29 cellular contexts compared by ENCODE assay signal in genomic region chr18:12290086-12290485, GRCh38. TPM values are rescaled to one million over a fixed set of nuclear protein-coding genes. Genes with fewer than 3 reads are reported as not detected.
"Had no signal": no experiment of that assay in that cellular context is flagged by ENCODE, and none has a peak within 500 bp of the region (broad histone marks: within the 10 kb centered on the region; RNA-seq: fewer than 3 reads in every experiment).

No MANE protein-coding gene starts in this region.

- H2AFZ ChIP-seq: parathyroid adenoma had no signal

- H3K9me3 Mint-ChIP-seq: activated naive CD4-positive, alpha-beta T cell treated with anti-CD3 and anti-CD28 coated beads for 36 hours; activated naive CD8-positive, alpha-beta T cell treated with anti-CD3 and anti-CD28 coated beads for 36 hours; activated T-helper 1 cell treated with anti-CD3 and anti-CD28 coated beads, Interleukin-12 subunit alpha, Interleukin-12 subunit beta, Interleukin-2, Interleukin-4 antibody, amounts not matched to agents 30 ng/mL and 10 ng/mL and 1 ng/mL, durations not matched to agents 14 hours and 24 hours and 36 hours; brain; stimulated activated naive CD8-positive, alpha-beta T cell treated with anti-CD3 and anti-CD28 coated beads, Interleukin-15, Interleukin-2, amounts not matched to agents 100 ng/mL and 50 ng/mL, for 24 hours had no signal

- H3K27ac ChIP-seq: ascending aorta, cardiac muscle cell, foreskin keratinocyte, heart right ventricle, left ventricle myocardium inferior, parathyroid adenoma, psoas muscle, thyroid gland, upper lobe of left lung had no signal

- H3K9ac ChIP-seq: parathyroid adenoma had no signal

- ATAC-seq: esophagus mucosa; foreskin keratinocyte; naive thymus-derived CD4-positive, alpha-beta T cell; psoas muscle had no signal

- H3K36me3 ChIP-seq: ascending aorta, cardiac muscle cell, heart right ventricle, left ventricle myocardium inferior, thyroid gland, upper lobe of left lung had no signal

- H3K9me3 ChIP-seq: ascending aorta, heart right ventricle, left ventricle myocardium inferior, psoas muscle, thyroid gland, upper lobe of left lung had no signal

- H3K4me3 ChIP-seq: ascending aorta, cardiac muscle cell, heart right ventricle, left ventricle myocardium inferior, lung, psoas muscle, thyroid gland, upper lobe of left lung had no signal

- DNase-seq: activated CD4-positive, alpha-beta T cell treated with anti-CD3 and anti-CD28 coated beads for 4 hours; activated CD4-positive, alpha-beta T cell treated with anti-CD3 and anti-CD28 coated beads, Interleukin-2, amount 50 U/mL, for 4 hours; activated CD4-positive, CD25-positive, alpha-beta regulatory T cell; activated effector memory CD4-positive, alpha-beta T cell treated with anti-CD3 and anti-CD28 coated beads, Interleukin-2, amount 50 U/mL, for 16 hours; activated naive CD4-positive, alpha-beta T cell treated with anti-CD3 and anti-CD28 coated beads for 36 hours; activated naive CD8-positive, alpha-beta T cell treated with anti-CD3 and anti-CD28 coated beads for 36 hours; cerebellar nuclear complex; cortex of kidney; foreskin keratinocyte; heart right ventricle; left ventricle myocardium inferior; naive thymus-derived CD4-positive, alpha-beta T cell; nucleus accumbens; psoas muscle; stimulated activated CD4-positive, alpha-beta T cell treated with anti-CD3 and anti-CD28 coated beads, Interleukin-12 subunit alpha, Interleukin-12 subunit beta, amount 100 ng/mL, for 4 hours; stimulated activated CD4-positive, alpha-beta T cell treated with anti-CD3 and anti-CD28 coated beads, Interleukin-4, amount 100 ng/mL, for 1 hour; thyroid gland; upper lobe of left lung had no signal

- H3K36me3 Mint-ChIP-seq: activated naive CD8-positive, alpha-beta T cell treated with anti-CD3 and anti-CD28 coated beads for 36 hours; brain; naive thymus-derived CD4-positive, alpha-beta T cell had no signal

- H3K4me3 Mint-ChIP-seq: activated naive CD4-positive, alpha-beta T cell treated with anti-CD3 and anti-CD28 coated beads for 36 hours; activated naive CD8-positive, alpha-beta T cell treated with anti-CD3 and anti-CD28 coated beads for 36 hours; activated T-helper 1 cell treated with anti-CD3 and anti-CD28 coated beads, Interleukin-12 subunit alpha, Interleukin-12 subunit beta, Interleukin-2, Interleukin-4 antibody, amounts not matched to agents 30 ng/mL and 10 ng/mL and 1 ng/mL, durations not matched to agents 14 hours and 24 hours and 36 hours; brain; naive thymus-derived CD4-positive, alpha-beta T cell; stimulated activated naive CD8-positive, alpha-beta T cell treated with anti-CD3 and anti-CD28 coated beads, Interleukin-15, Interleukin-2, amounts not matched to agents 100 ng/mL and 50 ng/mL, for 24 hours had no signal

- H3K27me3 ChIP-seq: ascending aorta, foreskin keratinocyte, thyroid gland had no signal

- H3K79me2 ChIP-seq: parathyroid adenoma had no signal

- H3K27ac Mint-ChIP-seq: activated naive CD4-positive, alpha-beta T cell treated with anti-CD3 and anti-CD28 coated beads for 36 hours; activated naive CD8-positive, alpha-beta T cell treated with anti-CD3 and anti-CD28 coated beads for 36 hours; activated T-helper 1 cell treated with anti-CD3 and anti-CD28 coated beads, Interleukin-12 subunit alpha, Interleukin-12 subunit beta, Interleukin-2, Interleukin-4 antibody, amounts not matched to agents 30 ng/mL and 10 ng/mL and 1 ng/mL, durations not matched to agents 14 hours and 24 hours and 36 hours; brain; naive thymus-derived CD4-positive, alpha-beta T cell; stimulated activated naive CD8-positive, alpha-beta T cell treated with anti-CD3 and anti-CD28 coated beads, Interleukin-15, Interleukin-2, amounts not matched to agents 100 ng/mL and 50 ng/mL, for 24 hours had no signal

RNA-seq across cellular contexts. Expression of gene CIDEA, which starts 35.9 kb away (rescaled TPM):
- total RNA-seq: activated naive CD4-positive, alpha-beta T cell treated with anti-CD3 and anti-CD28 coated beads for 36 hours; activated naive CD8-positive, alpha-beta T cell treated with anti-CD3 and anti-CD28 coated beads for 36 hours; activated T-helper 1 cell treated with anti-CD3 and anti-CD28 coated beads, Interleukin-12 subunit alpha, Interleukin-12 subunit beta, Interleukin-2, Interleukin-4 antibody, amounts not matched to agents 30 ng/mL and 10 ng/mL and 1 ng/mL, durations not matched to agents 14 hours and 24 hours and 36 hours; ascending aorta; cardiac muscle cell; mucosa of gallbladder; naive thymus-derived CD4-positive, alpha-beta T cell; T-helper 1 cell treated with Interleukin-12 subunit alpha and Interleukin-12 subunit beta and Interleukin-4 antibody, amounts not matched to agents 30 ng/mL and 1 ng/mL, for 36 hours; upper lobe of left lung had no signal
- polyA plus RNA-seq: cardiac muscle cell; lung; naive thymus-derived CD4-positive, alpha-beta T cell; neural cell had no signal
